28 cellular contexts compared by ENCODE assay signal in the genomic region with DNA sequence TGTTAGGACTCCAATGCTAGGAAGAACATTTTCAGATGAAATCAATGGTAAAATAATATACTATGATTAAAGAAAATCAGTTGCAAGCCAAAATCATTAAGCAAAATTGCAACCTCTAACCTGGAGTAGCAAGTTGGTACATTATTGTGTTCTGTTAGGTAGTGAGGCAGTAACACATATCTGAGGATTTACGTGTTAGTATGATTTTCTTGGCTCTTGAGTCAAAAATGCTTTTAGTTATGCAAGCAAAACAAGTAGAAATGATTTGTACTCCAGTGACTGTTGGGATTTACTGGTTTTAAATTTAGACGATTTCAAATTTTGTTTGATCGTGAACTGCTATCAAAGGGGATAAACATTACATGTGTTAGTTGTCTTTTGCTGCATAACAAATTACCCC.
"Had no signal": no experiment of that assay in that cellular context is flagged by ENCODE, and none has a peak within 500 bp of the region (broad histone marks: within the 10 kb centered on the region; RNA-seq: fewer than 3 reads in every experiment).

No MANE protein-coding gene starts in this region.

- H3K27ac ChIP-seq: neutrophil, ovary, parathyroid adenoma, psoas muscle, right lobe of liver, sigmoid colon, thoracic aorta, thyroid gland, tibial nerve, upper lobe of left lung, vagina had no signal

- H3K4me3 ChIP-seq: ovary, psoas muscle, right lobe of liver, sigmoid colon, thoracic aorta, thyroid gland, tibial nerve, upper lobe of left lung, vagina had no signal

- H3K27me3 ChIP-seq: neutrophil, ovary, right lobe of liver, sigmoid colon, thyroid gland, tibial nerve, upper lobe of left lung, vagina had no signal

- ATAC-seq: naive thymus-derived CD8-positive, alpha-beta T cell; natural killer cell treated with Interleukin-12 subunit alpha and Interleukin-12 subunit beta and Interleukin-15 and Interleukin-18, amount 100 ng/mL, for 72 hours; psoas muscle; right cardiac atrium; right lobe of liver; stimulated activated memory B cell treated with anti-CD40 and anti-IgM and Interleukin-4, amounts not matched to agents 10 μg/mL and 1 μg/mL and 100 μg/mL, for 72 hours; stimulated activated naive CD8-positive, alpha-beta T cell treated with anti-CD3 and anti-CD28 coated beads, Interleukin-15, amount 100 ng/mL, for 72 hours; stimulated activated naive CD8-positive, alpha-beta T cell treated with anti-CD3 and anti-CD28 coated beads, Interleukin-15, Interleukin-2, amounts not matched to agents 100 U/mL and 50 U/mL, for 24 hours had no signal

- H3K4me1 ChIP-seq: parathyroid adenoma, psoas muscle, right lobe of liver, sigmoid colon, thyroid gland, tibial nerve, upper lobe of left lung, vagina had no signal

- H3K9me3 ChIP-seq: neutrophil, ovary, psoas muscle, right lobe of liver, sigmoid colon, thoracic aorta, thyroid gland, tibial nerve, upper lobe of left lung, vagina had no signal

- DNase-seq: naive B cell; naive thymus-derived CD8-positive, alpha-beta T cell; nephron progenitor cell; nucleus accumbens; ovary; posterior cingulate gyrus; psoas muscle; right cardiac atrium; right lobe of liver; sigmoid colon; small intestine; stimulated activated CD4-positive, alpha-beta T cell treated with anti-CD3 and anti-CD28 coated beads, Interleukin-15, amount 100 ng/mL, for 24 hours; stimulated activated CD4-positive, alpha-beta T cell treated with anti-CD3 and anti-CD28 coated beads, Interleukin-2, amount 100 ng/mL, for 24 hours; stimulated activated CD4-positive, alpha-beta T cell treated with anti-CD3 and anti-CD28 coated beads, Interleukin-2, amount 100 ng/mL, for 48 hours; stimulated activated CD4-positive, alpha-beta T cell treated with anti-CD3 and anti-CD28 coated beads, Interleukin-4, amount 100 ng/mL, for 24 hours; stimulated activated naive CD4-positive, alpha-beta T cell; stimulated activated naive CD8-positive, alpha-beta T cell treated with anti-CD3 and anti-CD28 coated beads, Interleukin-15, amount 100 ng/mL, for 72 hours; stimulated activated naive CD8-positive, alpha-beta T cell treated with anti-CD3 and anti-CD28 coated beads, Interleukin-15, Interleukin-2, amounts not matched to agents 100 U/mL and 50 U/mL, for 24 hours; thyroid gland; upper lobe of left lung had no signal

- FAIRE-seq: small intestine, urothelium cell line had no signal

- H3K36me3 ChIP-seq: neutrophil, ovary, right lobe of liver, sigmoid colon, thoracic aorta, thyroid gland, tibial nerve, upper lobe of left lung, vagina had no signal
